ENCODE assay signal across 1 cellular context in the genomic region with DNA sequence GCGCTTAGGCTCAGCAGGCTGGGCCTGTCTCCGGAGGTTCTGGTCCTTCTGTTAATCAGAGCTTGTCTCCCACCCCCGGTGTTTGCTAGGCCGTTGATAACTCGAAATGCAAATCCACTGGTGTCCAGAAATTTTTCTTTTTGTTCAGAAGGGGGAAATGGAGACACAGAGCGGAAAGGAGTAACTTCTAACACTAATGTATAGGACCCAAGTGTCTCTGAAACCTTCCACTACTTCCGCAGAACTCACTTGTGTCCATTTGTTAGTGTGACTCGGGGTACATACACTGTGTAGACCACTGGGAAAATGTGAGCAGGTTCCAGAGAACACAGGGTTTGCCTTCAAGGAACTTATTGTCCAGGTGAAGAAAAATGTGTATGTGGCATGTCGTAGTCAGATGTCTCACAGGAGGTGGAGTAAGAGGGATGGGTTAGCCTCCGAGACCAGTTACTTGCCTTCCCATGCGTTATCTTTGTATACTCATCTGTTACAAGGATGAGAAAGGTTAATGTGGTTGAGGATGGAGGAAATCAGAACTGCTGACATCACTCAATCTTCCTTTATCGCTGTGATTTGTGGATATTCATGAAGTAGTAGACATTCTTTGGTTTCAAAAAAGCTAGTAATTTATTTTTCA.
TF ChIP-seq lines count a peak whose summit lies in the region.

No MANE protein-coding gene starts in this region.

TF ChIP-seq in K562, 482 proteins besides CTCF, POLR2A, EP300 and RAD21 (continued from another document and continues in another):
- TF ChIP-seq JUND (IDR thresholded peaks at IDR 0.05; ENCODE audit: borderline replicate concordance, low read depth, low read length) (peak; percentile 86), JUND (tag; IDR thresholded peaks at IDR 0.05; ENCODE audit: borderline replicate concordance, low read depth, low read length) (peak; percentile 83; the same call in 2 of the 3 replicates), MECOM (CRISPR knock-in tag; IDR thresholded peaks at IDR 0.05) (peak; percentile 80; the same call in 1 of the 2 replicates), NFIX (CRISPR knock-in tag; IDR thresholded peaks at IDR 0.05; ENCODE audit: low read depth) (no peak), ZBTB17 (CRISPR knock-in tag; IDR thresholded peaks at IDR 0.05) (no peak), CEBPG (CRISPR knock-in tag; IDR thresholded peaks at IDR 0.05) (no peak), CEBPG (tag; conservative IDR thresholded peaks at IDR 0.05 in 1 of 2, IDR thresholded peaks at IDR 0.05 in 1 of 2) (no peak), SAP30 (IDR thresholded peaks at IDR 0.05; ENCODE audit: borderline replicate concordance, insufficient read depth, low read depth, low read length, poor library complexity, severe bottlenecking) (no peak), HNRNPK (IDR thresholded peaks at IDR 0.05; ENCODE audit: low read depth, low read length, poor library complexity, severe bottlenecking) (no peak), SMAD1 (IDR thresholded peaks at IDR 0.05; ENCODE audit: low read depth, low read length, partially characterized antibody) (peak; percentile 42), ZNF184 (CRISPR knock-in tag; IDR thresholded peaks at IDR 0.05) (no peak), NEUROD1 (IDR thresholded peaks at IDR 0.05; ENCODE audit: borderline replicate concordance, low read depth, low read length, partially characterized antibody) (no peak), ZKSCAN8 (CRISPR knock-in tag; IDR thresholded peaks at IDR 0.05) (peak; percentile 38; the same call in 1 of the 2 replicates), ZNF354B (CRISPR knock-in tag; IDR thresholded peaks at IDR 0.05) (no peak), ZEB2 (IDR thresholded peaks at IDR 0.05) (peak; percentile 71), MEIS2 (IDR thresholded peaks at IDR 0.05; ENCODE audit: partially characterized antibody) (peak; percentile 89), HDAC1 (IDR thresholded peaks at IDR 0.05) (peak; percentile 100), ZNF12 (CRISPR knock-in tag; IDR thresholded peaks at IDR 0.05) (no peak), KLF1 (tag; IDR thresholded peaks at IDR 0.05) (no peak), ZKSCAN3 (CRISPR knock-in tag; IDR thresholded peaks at IDR 0.05) (no peak), ERF (CRISPR knock-in tag; IDR thresholded peaks at IDR 0.05) (no peak), CBFB (CRISPR knock-in tag; IDR thresholded peaks at IDR 0.05) (no peak), DPF2 (IDR thresholded peaks at IDR 0.05) (peak; percentile 86)
- TF ChIP-seq, protein P1, sequence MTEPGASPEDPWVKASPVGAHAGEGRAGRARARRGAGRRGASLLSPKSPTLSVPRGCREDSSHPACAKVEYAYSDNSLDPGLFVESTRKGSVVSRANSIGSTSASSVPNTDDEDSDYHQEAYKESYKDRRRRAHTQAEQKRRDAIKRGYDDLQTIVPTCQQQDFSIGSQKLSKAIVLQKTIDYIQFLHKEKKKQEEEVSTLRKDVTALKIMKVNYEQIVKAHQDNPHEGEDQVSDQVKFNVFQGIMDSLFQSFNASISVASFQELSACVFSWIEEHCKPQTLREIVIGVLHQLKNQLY (CRISPR knock-in tag; conservative IDR thresholded peaks at IDR 0.05): no peak
- TF ChIP-seq, protein P2, sequence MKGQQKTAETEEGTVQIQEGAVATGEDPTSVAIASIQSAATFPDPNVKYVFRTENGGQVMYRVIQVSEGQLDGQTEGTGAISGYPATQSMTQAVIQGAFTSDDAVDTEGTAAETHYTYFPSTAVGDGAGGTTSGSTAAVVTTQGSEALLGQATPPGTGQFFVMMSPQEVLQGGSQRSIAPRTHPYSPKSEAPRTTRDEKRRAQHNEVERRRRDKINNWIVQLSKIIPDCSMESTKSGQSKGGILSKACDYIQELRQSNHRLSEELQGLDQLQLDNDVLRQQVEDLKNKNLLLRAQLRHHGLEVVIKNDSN (CRISPR knock-in tag; IDR thresholded peaks at IDR 0.05): no peak
- TF ChIP-seq, protein P3, sequence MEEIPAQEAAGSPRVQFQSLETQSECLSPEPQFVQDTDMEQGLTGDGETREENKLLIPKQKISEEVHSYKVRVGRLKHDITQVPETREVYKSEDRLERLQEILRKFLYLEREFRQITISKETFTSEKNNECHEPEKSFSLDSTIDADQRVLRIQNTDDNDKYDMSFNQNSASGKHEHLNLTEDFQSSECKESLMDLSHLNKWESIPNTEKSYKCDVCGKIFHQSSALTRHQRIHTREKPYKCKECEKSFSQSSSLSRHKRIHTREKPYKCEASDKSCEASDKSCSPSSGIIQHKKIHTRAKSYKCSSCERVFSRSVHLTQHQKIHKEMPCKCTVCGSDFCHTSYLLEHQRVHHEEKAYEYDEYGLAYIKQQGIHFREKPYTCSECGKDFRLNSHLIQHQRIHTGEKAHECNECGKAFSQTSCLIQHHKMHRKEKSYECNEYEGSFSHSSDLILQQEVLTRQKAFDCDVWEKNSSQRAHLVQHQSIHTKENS (CRISPR knock-in tag; IDR thresholded peaks at IDR 0.05): no peak
- TF ChIP-seq, protein P4, sequence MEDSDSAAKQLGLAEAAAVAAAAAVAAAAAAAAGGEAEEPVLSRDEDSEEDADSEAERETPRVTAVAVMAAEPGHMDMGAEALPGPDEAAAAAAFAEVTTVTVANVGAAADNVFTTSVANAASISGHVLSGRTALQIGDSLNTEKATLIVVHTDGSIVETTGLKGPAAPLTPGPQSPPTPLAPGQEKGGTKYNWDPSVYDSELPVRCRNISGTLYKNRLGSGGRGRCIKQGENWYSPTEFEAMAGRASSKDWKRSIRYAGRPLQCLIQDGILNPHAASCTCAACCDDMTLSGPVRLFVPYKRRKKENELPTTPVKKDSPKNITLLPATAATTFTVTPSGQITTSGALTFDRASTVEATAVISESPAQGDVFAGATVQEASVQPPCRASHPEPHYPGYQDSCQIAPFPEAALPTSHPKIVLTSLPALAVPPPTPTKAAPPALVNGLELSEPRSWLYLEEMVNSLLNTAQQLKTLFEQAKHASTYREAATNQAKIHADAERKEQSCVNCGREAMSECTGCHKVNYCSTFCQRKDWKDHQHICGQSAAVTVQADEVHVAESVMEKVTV (CRISPR knock-in tag; IDR thresholded peaks at IDR 0.05): no peak
- TF ChIP-seq, protein P5, sequence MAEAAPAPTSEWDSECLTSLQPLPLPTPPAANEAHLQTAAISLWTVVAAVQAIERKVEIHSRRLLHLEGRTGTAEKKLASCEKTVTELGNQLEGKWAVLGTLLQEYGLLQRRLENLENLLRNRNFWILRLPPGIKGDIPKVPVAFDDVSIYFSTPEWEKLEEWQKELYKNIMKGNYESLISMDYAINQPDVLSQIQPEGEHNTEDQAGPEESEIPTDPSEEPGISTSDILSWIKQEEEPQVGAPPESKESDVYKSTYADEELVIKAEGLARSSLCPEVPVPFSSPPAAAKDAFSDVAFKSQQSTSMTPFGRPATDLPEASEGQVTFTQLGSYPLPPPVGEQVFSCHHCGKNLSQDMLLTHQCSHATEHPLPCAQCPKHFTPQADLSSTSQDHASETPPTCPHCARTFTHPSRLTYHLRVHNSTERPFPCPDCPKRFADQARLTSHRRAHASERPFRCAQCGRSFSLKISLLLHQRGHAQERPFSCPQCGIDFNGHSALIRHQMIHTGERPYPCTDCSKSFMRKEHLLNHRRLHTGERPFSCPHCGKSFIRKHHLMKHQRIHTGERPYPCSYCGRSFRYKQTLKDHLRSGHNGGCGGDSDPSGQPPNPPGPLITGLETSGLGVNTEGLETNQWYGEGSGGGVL (CRISPR knock-in tag; IDR thresholded peaks at IDR 0.05): no peak
- TF ChIP-seq, protein P6, sequence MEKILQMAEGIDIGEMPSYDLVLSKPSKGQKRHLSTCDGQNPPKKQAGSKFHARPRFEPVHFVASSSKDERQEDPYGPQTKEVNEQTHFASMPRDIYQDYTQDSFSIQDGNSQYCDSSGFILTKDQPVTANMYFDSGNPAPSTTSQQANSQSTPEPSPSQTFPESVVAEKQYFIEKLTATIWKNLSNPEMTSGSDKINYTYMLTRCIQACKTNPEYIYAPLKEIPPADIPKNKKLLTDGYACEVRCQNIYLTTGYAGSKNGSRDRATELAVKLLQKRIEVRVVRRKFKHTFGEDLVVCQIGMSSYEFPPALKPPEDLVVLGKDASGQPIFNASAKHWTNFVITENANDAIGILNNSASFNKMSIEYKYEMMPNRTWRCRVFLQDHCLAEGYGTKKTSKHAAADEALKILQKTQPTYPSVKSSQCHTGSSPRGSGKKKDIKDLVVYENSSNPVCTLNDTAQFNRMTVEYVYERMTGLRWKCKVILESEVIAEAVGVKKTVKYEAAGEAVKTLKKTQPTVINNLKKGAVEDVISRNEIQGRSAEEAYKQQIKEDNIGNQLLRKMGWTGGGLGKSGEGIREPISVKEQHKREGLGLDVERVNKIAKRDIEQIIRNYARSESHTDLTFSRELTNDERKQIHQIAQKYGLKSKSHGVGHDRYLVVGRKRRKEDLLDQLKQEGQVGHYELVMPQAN (IDR thresholded peaks at IDR 0.05; ENCODE audit: borderline replicate concordance): no peak; the same call in 1 of the 2 replicates
- TF ChIP-seq, protein P7, sequence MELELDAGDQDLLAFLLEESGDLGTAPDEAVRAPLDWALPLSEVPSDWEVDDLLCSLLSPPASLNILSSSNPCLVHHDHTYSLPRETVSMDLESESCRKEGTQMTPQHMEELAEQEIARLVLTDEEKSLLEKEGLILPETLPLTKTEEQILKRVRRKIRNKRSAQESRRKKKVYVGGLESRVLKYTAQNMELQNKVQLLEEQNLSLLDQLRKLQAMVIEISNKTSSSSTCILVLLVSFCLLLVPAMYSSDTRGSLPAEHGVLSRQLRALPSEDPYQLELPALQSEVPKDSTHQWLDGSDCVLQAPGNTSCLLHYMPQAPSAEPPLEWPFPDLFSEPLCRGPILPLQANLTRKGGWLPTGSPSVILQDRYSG (tag; conservative IDR thresholded peaks at IDR 0.05; ENCODE audit: low read depth): no peak; the same call in 1 of the 2 replicates
- TF ChIP-seq, protein P8, sequence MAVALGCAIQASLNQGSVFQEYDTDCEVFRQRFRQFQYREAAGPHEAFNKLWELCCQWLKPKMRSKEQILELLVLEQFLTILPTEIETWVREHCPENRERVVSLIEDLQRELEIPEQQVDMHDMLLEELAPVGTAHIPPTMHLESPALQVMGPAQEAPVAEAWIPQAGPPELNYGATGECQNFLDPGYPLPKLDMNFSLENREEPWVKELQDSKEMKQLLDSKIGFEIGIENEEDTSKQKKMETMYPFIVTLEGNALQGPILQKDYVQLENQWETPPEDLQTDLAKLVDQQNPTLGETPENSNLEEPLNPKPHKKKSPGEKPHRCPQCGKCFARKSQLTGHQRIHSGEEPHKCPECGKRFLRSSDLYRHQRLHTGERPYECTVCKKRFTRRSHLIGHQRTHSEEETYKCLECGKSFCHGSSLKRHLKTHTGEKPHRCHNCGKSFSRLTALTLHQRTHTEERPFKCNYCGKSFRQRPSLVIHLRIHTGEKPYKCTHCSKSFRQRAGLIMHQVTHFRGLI (CRISPR knock-in tag; IDR thresholded peaks at IDR 0.05): no peak
- TF ChIP-seq, protein P9, sequence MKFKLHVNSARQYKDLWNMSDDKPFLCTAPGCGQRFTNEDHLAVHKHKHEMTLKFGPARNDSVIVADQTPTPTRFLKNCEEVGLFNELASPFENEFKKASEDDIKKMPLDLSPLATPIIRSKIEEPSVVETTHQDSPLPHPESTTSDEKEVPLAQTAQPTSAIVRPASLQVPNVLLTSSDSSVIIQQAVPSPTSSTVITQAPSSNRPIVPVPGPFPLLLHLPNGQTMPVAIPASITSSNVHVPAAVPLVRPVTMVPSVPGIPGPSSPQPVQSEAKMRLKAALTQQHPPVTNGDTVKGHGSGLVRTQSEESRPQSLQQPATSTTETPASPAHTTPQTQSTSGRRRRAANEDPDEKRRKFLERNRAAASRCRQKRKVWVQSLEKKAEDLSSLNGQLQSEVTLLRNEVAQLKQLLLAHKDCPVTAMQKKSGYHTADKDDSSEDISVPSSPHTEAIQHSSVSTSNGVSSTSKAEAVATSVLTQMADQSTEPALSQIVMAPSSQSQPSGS (CRISPR knock-in tag; IDR thresholded peaks at IDR 0.05): no peak
